Comparison of ENCODE assay signal across 15 cellular contexts in the genomic region with DNA sequence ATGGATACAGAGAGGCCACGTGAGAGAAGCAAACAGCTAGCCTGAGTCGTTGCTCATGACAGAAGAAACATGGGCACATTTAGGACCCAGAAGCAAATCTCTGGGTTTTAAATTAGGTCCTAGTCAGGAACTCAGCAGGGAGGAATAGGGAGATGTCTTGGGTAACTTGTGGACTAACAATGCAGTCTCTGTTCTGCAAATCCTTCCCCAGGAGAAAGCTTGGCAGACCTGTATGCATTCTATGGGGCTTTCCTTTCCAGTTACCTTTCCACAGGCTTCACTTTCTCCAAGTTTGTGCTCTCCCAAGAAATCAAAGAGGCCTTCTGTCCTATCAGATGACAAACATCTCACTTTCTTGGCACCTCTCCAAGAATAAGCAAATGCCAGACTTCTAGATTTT. TPM values are rescaled to one million over a fixed set of nuclear protein-coding genes. Genes with fewer than 3 reads are reported as not detected.
DNase-seq lines count a peak whose midpoint lies in the region; ATAC-seq, FAIRE-seq and TF ChIP-seq lines count a peak whose summit lies in the region.
"Had no signal": no experiment of that assay in that cellular context is flagged by ENCODE, and none has a peak within 500 bp of the region (broad histone marks: within the 10 kb centered on the region; RNA-seq: fewer than 3 reads in every experiment).

No MANE protein-coding gene starts in this region.

- no peak overlapping the region for H3K4me3 Mint-ChIP-seq in MCF 10A (ENCODE audit: unreplicated experiment)
- H3K4me3 Mint-ChIP-seq: brain; HFFc6; stimulated activated naive CD8-positive, alpha-beta T cell treated with anti-CD3 and anti-CD28 coated beads, Interleukin-15, amount 100 ng/mL, for 72 hours had no signal

- intact Hi-C loops in MCF 10A (cut with micrococcal nuclease) (no loop called here), HepG2 (cut with micrococcal nuclease; ENCODE audit: unreplicated experiment) (no loop called here)

- no peak for TF ChIP-seq POLR2A in HepG2 (IDR thresholded peaks at IDR 0.05; ENCODE audit: insufficient read depth in 1 of 2, low read depth in 2 of 2, low read length in 2 of 2)

- no TSS peak for BruUV-seq in MCF 10A (replicated peaks; lab: Mats Ljungman, UMichigan)
- BruUV-seq in HepG2 (replicated peaks; lab: Mats Ljungman, UMichigan), result no TSS peak

- H3K4me1 ChIP-seq in HepG2 (ENCODE audit: insufficient read depth, low read length), result no peaks in the 10 kb centered on the region

- no peak overlapping the region for H2AFZ ChIP-seq in HepG2 (ENCODE audit: low read length)

- H3K27me3 ChIP-seq in HepG2 (ENCODE audit: control insufficient read depth in 1 of 2, insufficient read depth in 2 of 2, low read length in 2 of 2), result no peaks in the 10 kb centered on the region; a peak in 1 of 5 replicates

- no peak for TF ChIP-seq RAD21 in HepG2 (CRISPR knock-in tag; IDR thresholded peaks at IDR 0.05)

- TF ChIP-seq CTCF in MCF 10A (IDR thresholded peaks at IDR 0.05; ENCODE audit: unreplicated experiment) (no peak), HepG2 (CRISPR knock-in tag; IDR thresholded peaks at IDR 0.05) (no peak)

- POLR2A ChIA-PET in MCF 10A (lab: Yijun Ruan, JAX) (interaction anchor here (0.6 kb wide), 1 partner anchor 30 kb away, joined by 3 read pairs; no protein-coding TSS in a partner anchor), HepG2 (lab: Yijun Ruan, JAX) (no interaction called here)

- peak; percentile 90 for DNase-seq in COLO829 (ENCODE audit: low spot score)
- peak; percentile 2 for DNase-seq in MV-4-11 (lab: John Stamatoyannopoulos, UW)
- DNase-seq in MCF 10A (ENCODE audit: unreplicated experiment), result peak; percentile 21
- peak; percentile 57 for DNase-seq in kidney tubule cell (ENCODE audit: low spot score)
- no peak for DNase-seq in T-helper 2 cell
- DNase-seq in activated naive CD4-positive, alpha-beta T cell treated with anti-CD3 and anti-CD28 coated beads, Interleukin-2, amount 50 U/mL, for 16 hours, result no peak
- no peak for DNase-seq in HepG2 (ENCODE audit: low spot score)
- DNase-seq: GF-D8; HFFc6; KG1; retina; stimulated activated naive CD8-positive, alpha-beta T cell treated with anti-CD3 and anti-CD28 coated beads, Interleukin-15, amount 100 ng/mL, for 72 hours had no signal

- no peak overlapping the region for H3K4me2 ChIP-seq in HepG2 (ENCODE audit: low read depth, low read length)

- ATAC-seq in HepG2 (no peak), HG02840 (IDR thresholded peaks at IDR 0.05; ENCODE audit: low FRiP score, unreplicated experiment) (no peak)
- ATAC-seq: stimulated activated naive CD8-positive, alpha-beta T cell treated with anti-CD3 and anti-CD28 coated beads, Interleukin-15, amount 100 ng/mL, for 72 hours had no signal

- no peak overlapping the region for H3K27ac Mint-ChIP-seq in MCF 10A (ENCODE audit: low read depth, unreplicated experiment)
- H3K27ac Mint-ChIP-seq: HFFc6; stimulated activated naive CD8-positive, alpha-beta T cell treated with anti-CD3 and anti-CD28 coated beads, Interleukin-15, amount 100 ng/mL, for 72 hours had no signal

- no peak for FAIRE-seq in HepG2 (lab: Jason Lieb, UNC)

- no peaks in the 10 kb centered on the region for H3K9me3 Mint-ChIP-seq in MCF 10A (ENCODE audit: unreplicated experiment)
- H3K9me3 Mint-ChIP-seq: HFFc6 had no signal

- peaks cover 5% of the 10 kb centered on the region for H3K4me1 Mint-ChIP-seq in MCF 10A (ENCODE audit: insufficient read depth, unreplicated experiment)

- H3K4me3 ChIP-seq in HepG2 (replicated peaks in 1 of 3; ENCODE audit: insufficient read depth in 1 of 3, low read depth in 2 of 3, low read length in 3 of 3), result no peak overlapping the region

- no peaks in the 10 kb centered on the region for H4K20me1 ChIP-seq in HepG2 (ENCODE audit: insufficient read depth, low read length)

- no peaks in the 10 kb centered on the region for H3K27me3 Mint-ChIP-seq in MCF 10A (ENCODE audit: insufficient read depth, unreplicated experiment)
- H3K27me3 Mint-ChIP-seq: brain; stimulated activated naive CD8-positive, alpha-beta T cell treated with anti-CD3 and anti-CD28 coated beads, Interleukin-15, amount 100 ng/mL, for 72 hours had no signal

- CTCF ChIA-PET in MCF 10A (lab: Yijun Ruan, JAX) (interaction anchor here (1.1 kb wide), 1 partner anchor 167 kb away, joined by 6 read pairs; no protein-coding TSS in a partner anchor), HepG2 (lab: Yijun Ruan, JAX; ENCODE audit: low intra/inter-chr PET ratio, low total read pairs) (no interaction called here)

- no peak for TF ChIP-seq EP300 in HepG2 (IDR thresholded peaks at IDR 0.05; ENCODE audit: low read depth in 2 of 2, low read length in 2 of 2)
- TF ChIP-seq EP300 in HepG2 (CRISPR knock-in tag; IDR thresholded peaks at IDR 0.05; ENCODE audit: borderline replicate concordance), result no peak

- 2% methylated on average over 2 of the region's 2 CpGs for WGBS in HepG2 (ENCODE audit: low lambda C conversion rate)

- no peak overlapping the region for H3K9ac ChIP-seq in HepG2 (ENCODE audit: insufficient read depth, low read depth, low read length)

- H3K9me3 ChIP-seq in HepG2 (ENCODE audit: low read length), result no peaks in the 10 kb centered on the region

- no peaks in the 10 kb centered on the region for H3K36me3 ChIP-seq in HepG2 (replicated peaks in 1 of 2; ENCODE audit: control insufficient read depth in 1 of 2, insufficient read depth in 2 of 2, low read length in 2 of 2)

- in situ Hi-C loops in HepG2 (cut with HindIII; ENCODE audit: extremely low pct_ligation_motif_present, low pct_unique_long_range_greater_than_20kb), result no loop called here

- H3K27ac ChIP-seq in HepG2 (ENCODE audit: extremely low read length, insufficient read depth, low read length), result no peak overlapping the region

- no peaks in the 10 kb centered on the region for H3K36me3 Mint-ChIP-seq in MCF 10A (ENCODE audit: insufficient read depth, unreplicated experiment)
- H3K36me3 Mint-ChIP-seq: brain had no signal

- H3K79me2 ChIP-seq in HepG2 (ENCODE audit: insufficient read depth, low read length), result no peaks in the 10 kb centered on the region

TF ChIP-seq in HepG2, 621 proteins besides CTCF, POLR2A, EP300 and RAD21 (continues in another document):
- TF ChIP-seq RBM22 (optimal IDR thresholded peaks at IDR 0.05; ENCODE audit: low read length) (no peak), NFKB2 (CRISPR knock-in tag; IDR thresholded peaks at IDR 0.05; ENCODE audit: borderline replicate concordance) (no peak)

RNA-seq across cellular contexts. Expression of gene PLCB4, which starts 47.2 kb away (rescaled TPM):
- 0.22 and 0.91 TPM in 2 replicates for total RNA-seq in MCF 10A (2022)
- total RNA-seq in HepG2 (2016; rRNA removed; fragmentation: Illumina TruSeq; extraction: Trizol), result not detected in 2 replicates
- total RNA-seq in HepG2 (2016; cell fraction: cytosol; rRNA removed; fragmentation: Illumina TruSeq; extraction: Trizol; ENCODE audit: low read depth), result not detected in 2 replicates
- 0.09 TPM in 1 of 2 replicates, not detected in the other for total RNA-seq in HepG2 (2016; cell fraction: insoluble cytoplasmic fraction; rRNA removed; fragmentation: Illumina TruSeq; extraction: Trizol)
- not detected in 2 replicates for total RNA-seq in HepG2 (2016; cell fraction: membrane; rRNA removed; fragmentation: Illumina TruSeq; extraction: Trizol)
- not detected in 2 replicates for total RNA-seq in HepG2 (2016; cell fraction: nucleus; rRNA removed; fragmentation: Illumina TruSeq; extraction: Trizol)
- 0.01 and 0.03 TPM in 2 replicates for polyA plus RNA-seq in HepG2 (2011; rRNA removed)
- polyA plus RNA-seq in HepG2 (2011; cell fraction: cytosol; rRNA removed), result 0.01 TPM in 1 of 2 replicates, not detected in the other
- 0.02 TPM in 1 of 2 replicates, not detected in the other for polyA plus RNA-seq in HepG2 (2011; cell fraction: nucleus; rRNA removed)
- not detected in 2 replicates for polyA plus RNA-seq in HepG2 (2012)
- polyA plus RNA-seq in HepG2 (2016; cell fraction: cytosol; fragmentation: Illumina TruSeq; extraction: Trizol; ENCODE audit: low read depth), result not detected in 2 replicates
- polyA plus RNA-seq in HepG2 (2016; cell fraction: insoluble cytoplasmic fraction; fragmentation: Illumina TruSeq; extraction: Trizol; ENCODE audit: low read depth), result not detected in 2 replicates
- not detected in 2 replicates for polyA plus RNA-seq in HepG2 (2016; cell fraction: membrane; fragmentation: Illumina TruSeq; extraction: Trizol; ENCODE audit: low read depth)
- polyA plus RNA-seq in HepG2 (2016; cell fraction: nucleus; fragmentation: Illumina TruSeq; extraction: Trizol; ENCODE audit: insufficient read depth, low read depth), result 0.11 TPM in 1 of 2 replicates, not detected in the other
- polyA minus RNA-seq in HepG2 (2011; rRNA and poly(A)+ RNA removed; ENCODE audit: low replicate concordance), result 0.40 TPM in 1 of 2 replicates, not detected in the other
- not detected in 2 replicates for polyA minus RNA-seq in HepG2 (2011; cell fraction: cytosol; rRNA and poly(A)+ RNA removed)
- polyA minus RNA-seq in HepG2 (2011; cell fraction: nucleus; rRNA and poly(A)+ RNA removed), result not detected in 2 replicates
- total RNA-seq: T-helper 1 cell treated with Interleukin-12 subunit alpha and Interleukin-12 subunit beta and Interleukin-4 antibody, amounts not matched to agents 30 ng/mL and 1 ng/mL, for 36 hours had no signal

Comparison
In these comparisons a context has a peak if more than half of its experiments do, and no peak if none do; other contexts are left out.
1. DNase-seq: peak in COLO829 (single experiment), MV-4-11 (single experiment), MCF 10A (single experiment) and kidney tubule cell (single experiment); none in T-helper 2 cell (0 of 5), activated naive CD4-positive, alpha-beta T cell treated with anti-CD3 and anti-CD28 coated beads, Interleukin-2, amount 50 U/mL, for 16 hours (single experiment) and HepG2 (single experiment).